ENCODE assay signal across 24 cellular contexts in genomic region chr17:43574896-43575525, GRCh38. TPM values are rescaled to one million over a fixed set of nuclear protein-coding genes. Genes with fewer than 3 reads are reported as not detected.
"Had no signal": no experiment of that assay in that cellular context is flagged by ENCODE, and none has a peak within 500 bp of the region (broad histone marks: within the 10 kb centered on the region; RNA-seq: fewer than 3 reads in every experiment).

No MANE protein-coding gene starts in this region.

- H3K4me1 ChIP-seq: psoas muscle had no signal

- DNase-seq: activated CD4-positive, alpha-beta T cell treated with anti-CD3 and anti-CD28 coated beads, Interleukin-2, amount 50 U/mL, for 1 hour; activated CD8-positive, alpha-beta T cell treated with anti-CD3 and anti-CD28 coated beads, Interleukin-2, amount 10 ng/mL, durations not matched to agents 7 days and 5 days; activated gamma-delta T cell treated with Interleukin-2 at 50 U/mL for 16 hours; activated T-cell treated with anti-CD3 and anti-CD28 coated beads, Interleukin-2, amount 50 U/mL, for 1 hour; aorta; brain microvascular endothelial cell; caudate nucleus; dermis blood vessel endothelial cell; effector memory CD4-positive, alpha-beta T cell; gastrocnemius medialis; hypothalamus; left cardiac atrium; nephron progenitor cell; pancreas; psoas muscle; stimulated activated CD4-positive, alpha-beta T cell treated with anti-CD3 and anti-CD28 coated beads, Interleukin-12 subunit alpha, Interleukin-12 subunit beta, amount 100 ng/mL, for 4 hours; stimulated activated CD4-positive, alpha-beta T cell treated with anti-CD3 and anti-CD28 coated beads, Interleukin-4, amount 100 ng/mL, for 4 hours; stimulated activated naive CD8-positive, alpha-beta T cell treated with anti-CD3 and anti-CD28 coated beads, Interleukin-15, Interleukin-2, amounts not matched to agents 100 U/mL and 50 U/mL, for 24 hours; upper lobe of right lung had no signal

- H3K4me3 ChIP-seq: esophagus muscularis mucosa, gastrocnemius medialis, pancreas, psoas muscle, right atrium auricular region, upper lobe of right lung had no signal

- H3K36me3 ChIP-seq: brain microvascular endothelial cell, esophagus muscularis mucosa, gastrocnemius medialis, pancreas, right atrium auricular region, upper lobe of right lung had no signal

- H3K9me3 Mint-ChIP-seq: activated naive CD4-positive, alpha-beta T cell treated with anti-CD3 and anti-CD28 coated beads, Interleukin-2, amount 50 U/mL, for 72 hours; memory B cell; nephron progenitor cell had no signal

- H3K27ac ChIP-seq: brain microvascular endothelial cell, esophagus muscularis mucosa, gastrocnemius medialis, pancreas, psoas muscle, right atrium auricular region, upper lobe of right lung had no signal

- H3K4me3 Mint-ChIP-seq: activated CD8-positive, alpha-beta T cell treated with anti-CD3 and anti-CD28 coated beads, Interleukin-2, amount 10 ng/mL, durations not matched to agents 7 days and 5 days; memory B cell; nephron progenitor cell had no signal

- H3K27ac Mint-ChIP-seq: activated CD8-positive, alpha-beta T cell treated with anti-CD3 and anti-CD28 coated beads, Interleukin-2, amount 10 ng/mL, durations not matched to agents 7 days and 5 days; activated naive CD4-positive, alpha-beta T cell treated with anti-CD3 and anti-CD28 coated beads, Interleukin-2, amount 50 U/mL, for 72 hours; memory B cell; nephron progenitor cell had no signal

- H3K27me3 ChIP-seq: brain microvascular endothelial cell, esophagus muscularis mucosa, gastrocnemius medialis, pancreas, right atrium auricular region, upper lobe of right lung had no signal

- H3K36me3 Mint-ChIP-seq: activated naive CD4-positive, alpha-beta T cell treated with anti-CD3 and anti-CD28 coated beads, Interleukin-2, amount 50 U/mL, for 72 hours; memory B cell had no signal

- H3K9me3 ChIP-seq: esophagus muscularis mucosa, gastrocnemius medialis, pancreas, psoas muscle, right atrium auricular region, upper lobe of right lung had no signal

RNA-seq across cellular contexts. Expression of gene ETV4, which starts 28.9 kb away (rescaled TPM):
- total RNA-seq: mononuclear cell had no signal
